ENCODE assay signal across 8 cellular contexts in the genomic region with DNA sequence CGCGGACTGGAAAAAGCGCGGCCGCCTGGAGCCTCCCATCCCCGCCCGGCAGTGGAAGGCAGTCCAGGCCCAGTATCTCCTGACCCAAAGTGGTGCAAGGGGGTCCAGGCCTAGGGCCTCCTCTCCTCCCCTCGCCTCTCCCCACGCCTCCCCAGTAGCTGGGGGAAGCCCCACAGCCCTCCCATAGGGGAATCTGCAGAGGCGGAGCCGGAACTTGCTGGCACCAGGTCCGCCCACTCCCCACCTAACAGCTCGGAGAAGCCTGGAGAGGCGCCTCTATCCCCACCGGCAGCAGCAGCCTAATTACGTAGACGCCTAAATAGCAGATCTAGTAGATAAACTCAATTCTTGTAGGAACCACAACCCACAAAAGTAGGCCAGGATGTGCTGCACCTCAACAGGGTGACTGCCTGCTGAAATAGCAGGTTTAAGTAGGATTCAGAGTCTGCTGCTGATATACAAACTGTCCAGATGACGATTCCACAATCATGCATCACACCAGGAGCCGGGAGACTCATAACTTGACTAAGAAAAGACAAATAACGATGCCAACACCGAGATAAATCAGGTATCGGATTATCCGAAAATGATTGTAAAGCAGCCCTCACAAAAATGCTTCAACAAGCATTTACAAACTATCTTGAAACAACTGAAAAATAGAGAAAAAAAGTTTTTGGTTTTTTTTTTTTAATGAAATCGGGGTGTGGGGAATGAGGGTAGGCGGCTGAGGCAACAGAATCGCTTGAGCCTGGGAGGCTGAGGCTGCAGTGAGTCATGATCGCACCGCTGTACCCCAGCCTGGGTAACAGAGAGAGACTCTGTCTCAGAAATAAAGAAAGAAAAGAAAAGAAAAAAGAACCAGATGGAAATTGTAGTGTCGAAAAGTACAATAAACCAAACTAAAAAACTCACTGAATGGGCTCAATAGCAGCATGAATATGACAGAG. TPM values are rescaled to one million over a fixed set of nuclear protein-coding genes. Genes with fewer than 3 reads are reported as not detected.
DNase-seq lines count a peak whose midpoint lies in the region; ATAC-seq and TF ChIP-seq lines count a peak whose summit lies in the region.

No MANE protein-coding gene starts in this region.

- no peak overlapping the region for H2AFZ ChIP-seq in GM23248

- no peaks in the 10 kb centered on the region for H3F3A ChIP-seq in GM23248 (ENCODE audit: insufficient read depth)

- H3K9ac ChIP-seq in GM23248: no peak overlapping the region

- WGBS in GM23248 (ENCODE audit: low coverage in 1 of 2, low lambda C conversion rate in 2 of 2, missing lambda C conversion rate in 2 of 2), 2 experiments: 70 to 72% methylated on average over 24 to 29 of the region's 29 CpGs

- no peaks in the 10 kb centered on the region for H3K36me3 ChIP-seq in GM23248 (ENCODE audit: low read depth)

- H3K9me3 ChIP-seq in GM23248 (ENCODE audit: low read depth): no peaks in the 10 kb centered on the region

- no peak overlapping the region for H3K27ac ChIP-seq in GM23248

- in situ Hi-C loops in GM23248 (cut with MboI): no loop called here

- H3K4me1 ChIP-seq in GM23248 (ENCODE audit: insufficient read depth): no peaks in the 10 kb centered on the region

- H3K4me2 ChIP-seq in GM23248 (ENCODE audit: unreplicated experiment): no peak overlapping the region

- no peak overlapping the region for H3K4me3 ChIP-seq in GM23248

- no peaks in the 10 kb centered on the region for H3K27me3 ChIP-seq in GM23248 (replicated peaks; ENCODE audit: insufficient read depth)

- TF ChIP-seq POLR2A in GM15510 (IDR thresholded peaks at IDR 0.05; ENCODE audit: borderline replicate concordance, extremely low read depth, insufficient read length) (peak; percentile 15), erythroblast (IDR thresholded peaks at IDR 0.05; ENCODE audit: low read length) (no peak)

- H4K20me1 ChIP-seq in GM23248 (ENCODE audit: insufficient read depth): no peaks in the 10 kb centered on the region

- no peaks in the 10 kb centered on the region for H3K79me2 ChIP-seq in GM23248 (ENCODE audit: insufficient read depth)

- ATAC-seq in HG03342 (IDR thresholded peaks at IDR 0.05; ENCODE audit: unreplicated experiment): no peak

- peak; percentile 73 for DNase-seq in activated CD4-positive, CD25-positive, alpha-beta regulatory T cell treated with anti-CD3 and anti-CD28 coated beads, Interleukin-2, amount 50 U/mL, for 72 hours
- DNase-seq in effector CD4-positive, alpha-beta T cell: peak; percentile 85
- peak; percentile 71 to 93 for DNase-seq in stimulated activated CD4-positive, alpha-beta T cell treated with anti-CD3 and anti-CD28 coated beads, Interleukin-4, amount 100 ng/mL, for 4 hours
- DNase-seq in GM23248 (no peak), erythroblast (lab: John Stamatoyannopoulos, UW) (no peak), epidermal melanocyte (ENCODE audit: insufficient read length, low spot score) (no peak)

- H3K9me2 ChIP-seq in GM23248 (ENCODE audit: insufficient read depth): no peaks in the 10 kb centered on the region

RNA-seq across cellular contexts. Expression of gene BRD1, which starts 11.4 kb away (rescaled TPM):
- 23.1 and 24.4 TPM in 2 replicates for total RNA-seq in GM23248 (2014; rRNA removed; shearing (Covaris generic))
- 4.4 and 4.5 TPM in 2 replicates for polyA plus RNA-seq in GM23248 (2016; fragmentation: Nextera tagmentation; extraction: Ambion mirVana)

RNA-seq across cellular contexts. Expression of gene ZBED4, which starts 14.6 kb away (rescaled TPM):
- total RNA-seq in GM23248 (2014; rRNA removed; shearing (Covaris generic)): 7.7 and 8.9 TPM in 2 replicates
- 5.0 and 6.3 TPM in 2 replicates for polyA plus RNA-seq in GM23248 (2016; fragmentation: Nextera tagmentation; extraction: Ambion mirVana)

Comparison
In these comparisons a context has a peak if more than half of its experiments do, and no peak if none do; other contexts are left out.
1. DNase-seq: peak in activated CD4-positive, CD25-positive, alpha-beta regulatory T cell treated with anti-CD3 and anti-CD28 coated beads, Interleukin-2, amount 50 U/mL, for 72 hours (single experiment), effector CD4-positive, alpha-beta T cell (single experiment) and stimulated activated CD4-positive, alpha-beta T cell treated with anti-CD3 and anti-CD28 coated beads, Interleukin-4, amount 100 ng/mL, for 4 hours (2 of 2); none in GM23248 (single experiment), erythroblast (0 of 2) and epidermal melanocyte (single experiment).